20 cellular contexts compared by ENCODE assay signal in the genomic region with DNA sequence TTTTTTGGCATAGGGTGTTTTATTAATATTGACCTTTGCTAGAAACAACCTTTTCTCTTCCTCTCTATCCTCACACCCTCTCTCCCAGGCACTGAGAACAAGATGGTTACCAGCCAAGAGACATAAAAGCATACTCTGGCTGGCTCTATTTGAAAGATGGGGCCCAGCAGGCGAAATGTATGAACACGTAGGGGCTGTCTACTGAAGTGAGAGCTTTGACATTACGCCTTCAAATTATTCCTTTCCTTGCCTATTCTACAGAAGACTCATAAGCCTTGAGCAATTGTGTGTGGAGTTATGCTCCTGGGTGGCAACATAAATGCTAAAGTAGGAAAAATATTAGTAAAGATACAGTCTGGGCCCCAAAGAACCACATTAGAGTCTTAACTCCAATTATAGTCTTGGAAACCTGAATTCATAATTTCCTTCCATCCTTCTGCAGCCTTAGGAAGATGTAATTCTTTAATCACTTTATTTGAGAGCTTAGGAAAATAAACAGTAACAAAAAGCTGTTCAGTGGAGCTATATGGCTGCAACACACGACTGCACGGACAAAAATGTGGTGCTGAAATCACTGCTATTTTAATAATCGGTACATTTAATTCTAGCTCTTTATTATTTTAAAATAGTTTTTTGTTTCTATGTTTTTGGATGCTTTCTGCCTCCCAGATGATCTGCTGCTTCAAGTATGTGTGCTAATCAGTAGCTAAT.
"Had no signal": no experiment of that assay in that cellular context is flagged by ENCODE, and none has a peak within 500 bp of the region (broad histone marks: within the 10 kb centered on the region; RNA-seq: fewer than 3 reads in every experiment).

No MANE protein-coding gene starts in this region.

- H3K4me1 Mint-ChIP-seq: activated B cell treated with CpG ODN at 0.5 μM for 24 hours; activated CD4-positive, alpha-beta T cell treated with anti-CD3 and anti-CD28 coated beads, Interleukin-2, amount 10 ng/mL, durations not matched to agents 24 days and 14 days; stimulated activated memory B cell treated with anti-CD40 and anti-IgM and Interleukin-4, amounts not matched to agents 10 μg/mL and 1 μg/mL and 100 μg/mL, for 72 hours had no signal

- H3K4me3 ChIP-seq: body of pancreas, gastrocnemius medialis, heart right ventricle, tibial artery had no signal

- H3K9me3 ChIP-seq: body of pancreas, gastrocnemius medialis, heart right ventricle, tibial artery had no signal

- H3K36me3 ChIP-seq: gastrocnemius medialis, heart right ventricle, tibial artery had no signal

- H3K27me3 ChIP-seq: body of pancreas, gastrocnemius medialis, heart right ventricle, tibial artery had no signal

- ATAC-seq: activated T-cell treated with anti-CD3 and anti-CD28 coated beads, Interleukin-2, amount 50 U/mL, for 72 hours; body of pancreas; gastrocnemius medialis; stimulated activated memory B cell treated with anti-CD40 and anti-IgM and Interleukin-4, amounts not matched to agents 10 μg/mL and 1 μg/mL and 100 μg/mL, for 72 hours; T-helper 17 cell had no signal

- H3K36me3 Mint-ChIP-seq: activated naive CD8-positive, alpha-beta T cell; stimulated activated memory B cell treated with anti-CD40 and anti-IgM and Interleukin-4, amounts not matched to agents 10 μg/mL and 1 μg/mL and 100 μg/mL, for 72 hours had no signal

- H3K9me3 Mint-ChIP-seq: activated B cell treated with CpG ODN at 0.5 μM for 24 hours; activated CD4-positive, alpha-beta T cell treated with anti-CD3 and anti-CD28 coated beads, Interleukin-2, amount 10 ng/mL, durations not matched to agents 24 days and 14 days; activated T-cell treated with anti-CD3 and anti-CD28 coated beads, Interleukin-2, amount 50 U/mL, for 72 hours; dendritic cell treated with granulocyte-macrophage colony-stimulating factor and Interleukin-4, amounts not matched to agents 40 ng/mL and 50 ng/mL, for 4 days; neural crest cell; stimulated activated memory B cell treated with anti-CD40 and anti-IgM and Interleukin-4, amounts not matched to agents 10 μg/mL and 1 μg/mL and 100 μg/mL, for 72 hours had no signal

- H3K27ac Mint-ChIP-seq: activated B cell treated with CpG ODN at 0.5 μM for 24 hours; activated CD4-positive, alpha-beta T cell treated with anti-CD3 and anti-CD28 coated beads, Interleukin-2, amount 10 ng/mL, durations not matched to agents 24 days and 14 days; activated naive CD8-positive, alpha-beta T cell; activated T-cell treated with anti-CD3 and anti-CD28 coated beads, Interleukin-2, amount 50 U/mL, for 72 hours; dendritic cell treated with granulocyte-macrophage colony-stimulating factor and Interleukin-4, amounts not matched to agents 40 ng/mL and 50 ng/mL, for 4 days; stimulated activated memory B cell treated with anti-CD40 and anti-IgM and Interleukin-4, amounts not matched to agents 10 μg/mL and 1 μg/mL and 100 μg/mL, for 72 hours; T-helper 17 cell had no signal

- DNase-seq: activated B cell treated with CpG ODN at 0.5 μM for 24 hours; activated CD4-positive, alpha-beta T cell treated with anti-CD3 and anti-CD28 coated beads, Interleukin-2, amount 10 ng/mL, durations not matched to agents 24 days and 14 days; activated CD8-positive, alpha-beta memory T cell treated with anti-CD3 and anti-CD28 coated beads, Interleukin-2, amount 50 U/mL, for 48 hours; activated gamma-delta T cell; activated T-cell treated with anti-CD3 and anti-CD28 coated beads, Interleukin-2, amount 50 U/mL, for 72 hours; amygdala; body of pancreas; central memory CD4-positive, alpha-beta T cell; effector memory CD4-positive, alpha-beta T cell; gastrocnemius medialis; heart right ventricle; left ventricle myocardium superior; mesendoderm; stimulated activated CD4-positive, alpha-beta T cell treated with anti-CD3 and anti-CD28 coated beads, Interleukin-2, amount 100 ng/mL, for 48 hours; T-helper 17 cell; tibial artery had no signal

- H3K27ac ChIP-seq: gastrocnemius medialis had no signal

- H3K27me3 Mint-ChIP-seq: dendritic cell treated with granulocyte-macrophage colony-stimulating factor and Interleukin-4, amounts not matched to agents 40 ng/mL and 50 ng/mL, for 4 days had no signal

- H3K4me3 Mint-ChIP-seq: activated B cell treated with CpG ODN at 0.5 μM for 24 hours; activated CD4-positive, alpha-beta T cell treated with anti-CD3 and anti-CD28 coated beads, Interleukin-2, amount 10 ng/mL, durations not matched to agents 24 days and 14 days; activated naive CD8-positive, alpha-beta T cell; activated T-cell treated with anti-CD3 and anti-CD28 coated beads, Interleukin-2, amount 50 U/mL, for 72 hours; dendritic cell treated with granulocyte-macrophage colony-stimulating factor and Interleukin-4, amounts not matched to agents 40 ng/mL and 50 ng/mL, for 4 days; neural crest cell; stimulated activated memory B cell treated with anti-CD40 and anti-IgM and Interleukin-4, amounts not matched to agents 10 μg/mL and 1 μg/mL and 100 μg/mL, for 72 hours; T-helper 17 cell had no signal
